Comparison of ENCODE assay signal across 12 cellular contexts in the genomic region with DNA sequence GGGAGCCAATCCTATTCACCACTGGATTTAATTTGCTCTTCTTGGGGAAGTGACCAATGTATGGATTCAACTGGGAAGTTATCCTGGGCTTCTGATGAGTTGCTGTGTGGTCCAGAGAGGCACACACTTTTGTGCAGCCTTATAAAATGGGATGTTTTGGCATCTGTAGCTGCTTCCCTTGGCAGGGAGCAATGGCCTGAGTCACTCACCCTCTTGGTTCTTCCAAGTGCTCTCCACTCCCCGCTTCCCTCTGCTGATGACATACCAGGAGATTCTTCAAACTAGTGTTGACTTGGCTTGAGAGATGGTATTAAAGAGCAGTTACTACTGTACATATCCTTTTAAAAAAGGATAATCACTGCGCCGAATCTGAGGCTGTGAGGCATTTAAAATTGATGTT.
DNase-seq lines count a peak whose midpoint lies in the region; ATAC-seq and TF ChIP-seq lines count a peak whose summit lies in the region.
"Had no signal": no experiment of that assay in that cellular context is flagged by ENCODE, and none has a peak within 500 bp of the region (broad histone marks: within the 10 kb centered on the region; RNA-seq: fewer than 3 reads in every experiment).

No MANE protein-coding gene starts in this region.

- no peak overlapping the region for H3K27ac ChIP-seq in mesendoderm (ENCODE audit: low read depth, low read length)
- H3K27ac ChIP-seq: skin epidermis had no signal

- peak overlapping the region; percentile 25 for H3K27ac Mint-ChIP-seq in endothelial cell (ENCODE audit: unreplicated experiment)
- H3K27ac Mint-ChIP-seq in activated T-helper 1 cell treated with anti-CD3 and anti-CD28 coated beads, Interleukin-12 subunit alpha, Interleukin-12 subunit beta, Interleukin-2, Interleukin-4 antibody, amounts not matched to agents 30 ng/mL and 10 ng/mL and 1 ng/mL, durations not matched to agents 14 hours and 24 hours and 36 hours = no peak overlapping the region
- H3K27ac Mint-ChIP-seq: activated CD8-positive, alpha-beta T cell treated with anti-CD3 and anti-CD28 coated beads, Interleukin-2, amount 10 ng/mL, durations not matched to agents 7 days and 5 days had no signal

- H2AK5ac ChIP-seq in mesendoderm (ENCODE audit: low read length) = no peak overlapping the region

- no peak for TF ChIP-seq CTCF in AG09309 (IDR thresholded peaks at IDR 0.05; ENCODE audit: control insufficient read depth, insufficient read depth, low read depth, low read length, missing control alignments)
- TF ChIP-seq CTCF in endothelial cell (IDR thresholded peaks at IDR 0.05; ENCODE audit: unreplicated experiment) = no peak

- DNase-seq in AG09309 (ENCODE audit: low read depth) = peak; percentile 80
- peak; percentile 63 for DNase-seq in LHCN-M2 (ENCODE audit: low read depth)
- DNase-seq in endothelial cell (ENCODE audit: low spot score) = no peak
- peak; percentile 63 for DNase-seq in mesendoderm
- DNase-seq in activated T-helper 1 cell treated with anti-CD3 and anti-CD28 coated beads, Interleukin-12 subunit alpha, Interleukin-12 subunit beta, Interleukin-2, Interleukin-4 antibody, amounts not matched to agents 30 ng/mL and 10 ng/mL and 1 ng/mL, durations not matched to agents 14 hours and 24 hours and 36 hours (ENCODE audit: low spot score) = no peak
- DNase-seq in GDM1 (lab: John Stamatoyannopoulos, UW) = no peak
- no peak for DNase-seq in DMS79 treated with DMSO at 0.1 percent for 48 hours (lab: John Stamatoyannopoulos, UW)
- DNase-seq: activated CD8-positive, alpha-beta T cell treated with anti-CD3 and anti-CD28 coated beads, Interleukin-2, amount 10 ng/mL, durations not matched to agents 7 days and 5 days; Karpas-422 had no signal

- no peak overlapping the region for H3K4ac ChIP-seq in mesendoderm (ENCODE audit: low read depth, low read length)

- H2BK15ac ChIP-seq in mesendoderm (replicated peaks; ENCODE audit: low read depth) = no peak overlapping the region

- ATAC-seq in HG03108 (IDR thresholded peaks at IDR 0.05; ENCODE audit: unreplicated experiment) = no peak
- ATAC-seq: activated CD8-positive, alpha-beta T cell treated with anti-CD3 and anti-CD28 coated beads, Interleukin-2, amount 10 ng/mL, durations not matched to agents 7 days and 5 days had no signal

- H3K56ac ChIP-seq in mesendoderm (ENCODE audit: low read length) = no peak overlapping the region

- no peak overlapping the region for H4K8ac ChIP-seq in mesendoderm (ENCODE audit: low read depth, low read length)

- H3K36me3 ChIP-seq in mesendoderm (ENCODE audit: control insufficient read depth, insufficient read depth, low read length) = no peaks in the 10 kb centered on the region

- H3K79me1 ChIP-seq in mesendoderm (ENCODE audit: low read length) = peaks cover 17% of the 10 kb centered on the region

- peak overlapping the region; percentile 18 for H3K4me3 Mint-ChIP-seq in endothelial cell (ENCODE audit: unreplicated experiment)
- no peak overlapping the region for H3K4me3 Mint-ChIP-seq in activated T-helper 1 cell treated with anti-CD3 and anti-CD28 coated beads, Interleukin-12 subunit alpha, Interleukin-12 subunit beta, Interleukin-2, Interleukin-4 antibody, amounts not matched to agents 30 ng/mL and 10 ng/mL and 1 ng/mL, durations not matched to agents 14 hours and 24 hours and 36 hours
- H3K4me3 Mint-ChIP-seq: activated CD8-positive, alpha-beta T cell treated with anti-CD3 and anti-CD28 coated beads, Interleukin-2, amount 10 ng/mL, durations not matched to agents 7 days and 5 days; stimulated activated naive CD8-positive, alpha-beta T cell treated with anti-CD3 and anti-CD28 coated beads, Interleukin-15, Interleukin-2, amounts not matched to agents 100 ng/mL and 50 ng/mL, for 24 hours had no signal

- no peaks in the 10 kb centered on the region for H3K27me3 ChIP-seq in mesendoderm (ENCODE audit: insufficient read depth, low read length, poor library complexity)

- H3K9ac ChIP-seq in mesendoderm (ENCODE audit: low read length) = no peak overlapping the region

- no peak overlapping the region for H3K18ac ChIP-seq in mesendoderm (ENCODE audit: low read length)

- H3K27me3 Mint-ChIP-seq in endothelial cell (ENCODE audit: unreplicated experiment) = peaks cover 3% of the 10 kb centered on the region
- no peaks in the 10 kb centered on the region for H3K27me3 Mint-ChIP-seq in activated T-helper 1 cell treated with anti-CD3 and anti-CD28 coated beads, Interleukin-12 subunit alpha, Interleukin-12 subunit beta, Interleukin-2, Interleukin-4 antibody, amounts not matched to agents 30 ng/mL and 10 ng/mL and 1 ng/mL, durations not matched to agents 14 hours and 24 hours and 36 hours (ENCODE audit: insufficient read depth)
- H3K27me3 Mint-ChIP-seq: stimulated activated naive CD8-positive, alpha-beta T cell treated with anti-CD3 and anti-CD28 coated beads, Interleukin-15, Interleukin-2, amounts not matched to agents 100 ng/mL and 50 ng/mL, for 24 hours had no signal

- peaks cover 86% of the 10 kb centered on the region for H3K79me2 ChIP-seq in mesendoderm (ENCODE audit: control insufficient read depth, insufficient read depth, low read length)

- no peak overlapping the region for H2BK5ac ChIP-seq in mesendoderm (ENCODE audit: low read length)

- no peak overlapping the region for H2BK120ac ChIP-seq in mesendoderm (ENCODE audit: low read depth, low read length)

- H3K23ac ChIP-seq in mesendoderm (ENCODE audit: low read length) = no peak overlapping the region

- intact Hi-C loops in activated T-helper 1 cell treated with anti-CD3 and anti-CD28 coated beads, Interleukin-12 subunit alpha, Interleukin-12 subunit beta, Interleukin-2, Interleukin-4 antibody, amounts not matched to agents 30 ng/mL and 10 ng/mL and 1 ng/mL, durations not matched to agents 14 hours and 24 hours and 36 hours (cut with micrococcal nuclease) = no loop called here

- peaks cover 53% of the 10 kb centered on the region for H3K4me1 Mint-ChIP-seq in endothelial cell (ENCODE audit: unreplicated experiment)
- H3K4me1 Mint-ChIP-seq in activated T-helper 1 cell treated with anti-CD3 and anti-CD28 coated beads, Interleukin-12 subunit alpha, Interleukin-12 subunit beta, Interleukin-2, Interleukin-4 antibody, amounts not matched to agents 30 ng/mL and 10 ng/mL and 1 ng/mL, durations not matched to agents 14 hours and 24 hours and 36 hours (ENCODE audit: low read depth) = peaks cover 68% of the 10 kb centered on the region

- no peaks in the 10 kb centered on the region for H3K36me3 Mint-ChIP-seq in endothelial cell (ENCODE audit: low read depth, unreplicated experiment)
- H3K36me3 Mint-ChIP-seq in activated T-helper 1 cell treated with anti-CD3 and anti-CD28 coated beads, Interleukin-12 subunit alpha, Interleukin-12 subunit beta, Interleukin-2, Interleukin-4 antibody, amounts not matched to agents 30 ng/mL and 10 ng/mL and 1 ng/mL, durations not matched to agents 14 hours and 24 hours and 36 hours (ENCODE audit: low read depth) = peaks cover 20% of the 10 kb centered on the region

- no peak overlapping the region for H4K5ac ChIP-seq in mesendoderm (ENCODE audit: low read length)

- H3K9me3 Mint-ChIP-seq in endothelial cell (ENCODE audit: unreplicated experiment) = no peaks in the 10 kb centered on the region
- no peaks in the 10 kb centered on the region for H3K9me3 Mint-ChIP-seq in activated T-helper 1 cell treated with anti-CD3 and anti-CD28 coated beads, Interleukin-12 subunit alpha, Interleukin-12 subunit beta, Interleukin-2, Interleukin-4 antibody, amounts not matched to agents 30 ng/mL and 10 ng/mL and 1 ng/mL, durations not matched to agents 14 hours and 24 hours and 36 hours
- H3K9me3 Mint-ChIP-seq: stimulated activated naive CD8-positive, alpha-beta T cell treated with anti-CD3 and anti-CD28 coated beads, Interleukin-15, Interleukin-2, amounts not matched to agents 100 ng/mL and 50 ng/mL, for 24 hours had no signal

- H3K4me3 ChIP-seq in AG09309 (ENCODE audit: control insufficient read depth, low read depth, low read length) (no peak overlapping the region), mesendoderm (ENCODE audit: low read length) (no peak overlapping the region)
- H3K4me3 ChIP-seq: skin epidermis had no signal

- H3K4me1 ChIP-seq in mesendoderm (ENCODE audit: control insufficient read depth, low read depth, low read length) = peaks cover 9% of the 10 kb centered on the region

- H3K4me2 ChIP-seq in mesendoderm (ENCODE audit: low read length) = no peak overlapping the region

- WGBS in mesendoderm (ENCODE audit: extremely low coverage, insufficient coverage, low lambda C conversion rate) = no CpG with 5 or more reads among the region's 3 CpGs

Comparison
In these comparisons a context has a peak if more than half of its experiments do, and no peak if none do; other contexts are left out.
1. DNase-seq: peak in AG09309 (single experiment), LHCN-M2 (single experiment) and mesendoderm (single experiment); none in endothelial cell (single experiment), activated T-helper 1 cell treated with anti-CD3 and anti-CD28 coated beads, Interleukin-12 subunit alpha, Interleukin-12 subunit beta, Interleukin-2, Interleukin-4 antibody, amounts not matched to agents 30 ng/mL and 10 ng/mL and 1 ng/mL, durations not matched to agents 14 hours and 24 hours and 36 hours (single experiment), GDM1 (single experiment) and DMS79 treated with DMSO at 0.1 percent for 48 hours (single experiment).